28 cellular contexts compared by ENCODE assay signal in genomic region chr18:79826966-79827365, GRCh38. TPM values are rescaled to one million over a fixed set of nuclear protein-coding genes. Genes with fewer than 3 reads are reported as not detected.
DNase-seq lines count a peak whose midpoint lies in the region; ATAC-seq and TF ChIP-seq lines count a peak whose summit lies in the region.
"Had no signal": no experiment of that assay in that cellular context is flagged by ENCODE, and none has a peak within 500 bp of the region (broad histone marks: within the 10 kb centered on the region; RNA-seq: fewer than 3 reads in every experiment).

No MANE protein-coding gene starts in this region.

- no peak overlapping the region for H3K4me3 Mint-ChIP-seq in WTC11
- H3K4me3 Mint-ChIP-seq: activated CD4-positive, alpha-beta T cell treated with anti-CD3 and anti-CD28 coated beads for 36 hours; activated naive CD8-positive, alpha-beta T cell; activated T-helper 1 cell treated with anti-CD3 and anti-CD28 coated beads, Interleukin-12 subunit alpha, Interleukin-12 subunit beta, Interleukin-2, Interleukin-4 antibody, amounts not matched to agents 30 ng/mL and 10 ng/mL and 1 ng/mL, durations not matched to agents 14 hours and 24 hours and 36 hours; CD4-positive, CD25-positive, alpha-beta regulatory T cell had no signal

- POLR2A ChIA-PET in WTC11 (lab: Charles Lee) = no interaction called here

- no peaks in the 10 kb centered on the region for H3K9me2 ChIP-seq in DOHH2 (replicated peaks; ENCODE audit: control insufficient read depth, low read length)

- no peaks in the 10 kb centered on the region for H3K27me3 Mint-ChIP-seq in WTC11 (ENCODE audit: low read depth)
- H3K27me3 Mint-ChIP-seq: activated CD4-positive, alpha-beta T cell treated with anti-CD3 and anti-CD28 coated beads for 36 hours; activated naive CD8-positive, alpha-beta T cell; CD4-positive, CD25-positive, alpha-beta regulatory T cell had no signal

- no peaks in the 10 kb centered on the region; the same call in 1 of the 2 replicates for H3K9me3 ChIP-seq in DOHH2 (ENCODE audit: control insufficient read depth, insufficient read depth, low read length)
- H3K9me3 ChIP-seq in lower lobe of right lung = no peaks in the 10 kb centered on the region
- H3K9me3 ChIP-seq: heart right ventricle, psoas muscle, thoracic aorta had no signal

- intact Hi-C loops in lower lobe of right lung (cut with DNase I) = no loop called here

- no peaks in the 10 kb centered on the region for H3K4me1 Mint-ChIP-seq in WTC11
- H3K4me1 Mint-ChIP-seq: activated CD4-positive, alpha-beta T cell treated with anti-CD3 and anti-CD28 coated beads for 36 hours; CD4-positive, CD25-positive, alpha-beta regulatory T cell had no signal

- H3K27ac ChIP-seq in DOHH2 (ENCODE audit: low read depth, low read length) = no peak overlapping the region
- H3K27ac ChIP-seq in lower lobe of right lung = no peak overlapping the region
- H3K27ac ChIP-seq: dorsolateral prefrontal cortex, epithelial cell of prostate, psoas muscle, thoracic aorta had no signal

- no peaks in the 10 kb centered on the region; the same call in 1 of the 2 replicates for H3K36me3 Mint-ChIP-seq in WTC11
- H3K36me3 Mint-ChIP-seq: activated naive CD8-positive, alpha-beta T cell; CD4-positive, CD25-positive, alpha-beta regulatory T cell had no signal

- CTCF ChIA-PET in WTC11 (lab: Charles Lee) = interaction anchor here (0.5 to 1.6 kb wide), 6 partner anchors 9 to 225 kb away, joined by 3 to 9 read pairs (median 3); partner anchors contain the start of gene KCNG2

- no peaks in the 10 kb centered on the region for H4K20me1 ChIP-seq in DOHH2 (ENCODE audit: control insufficient read depth, insufficient read depth, low read depth, low read length)

- H3K4me3 ChIP-seq in DOHH2 (ENCODE audit: low read length) (no peak overlapping the region), lower lobe of right lung (no peak overlapping the region)
- H3K4me3 ChIP-seq: dorsolateral prefrontal cortex, heart right ventricle, psoas muscle, thoracic aorta had no signal

- peak; percentile 49 for ATAC-seq in HG03095 (IDR thresholded peaks at IDR 0.05; ENCODE audit: unreplicated experiment)
- ATAC-seq in WTC11 = peak; percentile 83
- no peak for ATAC-seq in lower lobe of right lung
- ATAC-seq: activated CD4-positive, alpha-beta T cell treated with anti-CD3 and anti-CD28 coated beads for 36 hours; heart right ventricle; left ventricle myocardium superior; psoas muscle had no signal

- peak; percentile 55 for DNase-seq in WTC11 (ENCODE audit: low spot score)
- peak; percentile 30 for DNase-seq in mesenteric fat pad (ENCODE audit: low spot score)
- DNase-seq in lower lobe of right lung = no peak
- no peak for DNase-seq in putamen (ENCODE audit: low spot score)
- DNase-seq in HuH-7.5 (ENCODE audit: low spot score) = no peak
- DNase-seq in mucosa of gallbladder (ENCODE audit: low spot score) = no peak
- DNase-seq: activated CD4-positive, alpha-beta T cell treated with anti-CD3 and anti-CD28 coated beads for 36 hours; CD4-positive, CD25-positive, alpha-beta regulatory T cell; central memory CD4-positive, alpha-beta T cell; dorsolateral prefrontal cortex; heart right ventricle; left ventricle myocardium superior; MV-4-11; NCI-H187; NCI-H226; NCI-H774; OCI-M1; psoas muscle; SHP77 treated with DMSO at 0.1 percent for 48 hours; stimulated activated CD4-positive, alpha-beta T cell treated with anti-CD3 and anti-CD28 coated beads, Interleukin-2, amount 100 ng/mL, for 24 hours; stimulated activated naive CD4-positive, alpha-beta T cell had no signal

- H3K27ac Mint-ChIP-seq in WTC11 = no peak overlapping the region
- H3K27ac Mint-ChIP-seq: activated CD4-positive, alpha-beta T cell treated with anti-CD3 and anti-CD28 coated beads for 36 hours; activated naive CD8-positive, alpha-beta T cell; activated T-helper 1 cell treated with anti-CD3 and anti-CD28 coated beads, Interleukin-12 subunit alpha, Interleukin-12 subunit beta, Interleukin-2, Interleukin-4 antibody, amounts not matched to agents 30 ng/mL and 10 ng/mL and 1 ng/mL, durations not matched to agents 14 hours and 24 hours and 36 hours; CD4-positive, CD25-positive, alpha-beta regulatory T cell had no signal

- no peaks in the 10 kb centered on the region for H3K36me3 ChIP-seq in DOHH2 (ENCODE audit: control insufficient read depth, low read length)
- no peaks in the 10 kb centered on the region for H3K36me3 ChIP-seq in lower lobe of right lung
- H3K36me3 ChIP-seq: heart right ventricle, thoracic aorta had no signal

- H3K27me3 ChIP-seq in DOHH2 (ENCODE audit: control insufficient read depth, low read length) (no peaks in the 10 kb centered on the region), lower lobe of right lung (ENCODE audit: low read depth) (no peaks in the 10 kb centered on the region)
- H3K27me3 ChIP-seq: dorsolateral prefrontal cortex had no signal

- peaks cover 3% of the 10 kb centered on the region for H3F3A ChIP-seq in DOHH2 (ENCODE audit: control insufficient read depth, insufficient read depth)

- no peaks in the 10 kb centered on the region for H3K79me2 ChIP-seq in DOHH2 (ENCODE audit: control insufficient read depth, low read length)

- H3K4me1 ChIP-seq in DOHH2 (ENCODE audit: control insufficient read depth, low read length) = peaks cover 33% of the 10 kb centered on the region
- no peaks in the 10 kb centered on the region for H3K4me1 ChIP-seq in lower lobe of right lung
- H3K4me1 ChIP-seq: heart right ventricle, psoas muscle had no signal

- no peaks in the 10 kb centered on the region; the same call in 1 of the 2 replicates for H3K9me3 Mint-ChIP-seq in WTC11
- H3K9me3 Mint-ChIP-seq: activated T-helper 1 cell treated with anti-CD3 and anti-CD28 coated beads, Interleukin-12 subunit alpha, Interleukin-12 subunit beta, Interleukin-2, Interleukin-4 antibody, amounts not matched to agents 30 ng/mL and 10 ng/mL and 1 ng/mL, durations not matched to agents 14 hours and 24 hours and 36 hours had no signal

- H3K4me2 ChIP-seq in DOHH2 (ENCODE audit: low read length) = no peak overlapping the region

- TF ChIP-seq CTCF in DOHH2 (IDR thresholded peaks at IDR 0.05; ENCODE audit: low read depth, low read length, poor library complexity, severe bottlenecking) (peak; percentile 72), WTC11 (IDR thresholded peaks at IDR 0.05) (no peak), lower lobe of right lung (IDR thresholded peaks at IDR 0.05) (no peak)

TF ChIP-seq in WTC11, 78 proteins besides CTCF, POLR2A, EP300 and RAD21 (continues in another document):
- TF ChIP-seq ATF3 (CRISPR knock-in tag; conservative IDR thresholded peaks at IDR 0.05) = no peak
- TF ChIP-seq ZNF396 (CRISPR knock-in tag; IDR thresholded peaks at IDR 0.05; ENCODE audit: borderline replicate concordance) = no peak
- TF ChIP-seq ZNF232 (CRISPR knock-in tag; IDR thresholded peaks at IDR 0.05) = no peak
- TF ChIP-seq GTF2I (CRISPR knock-in tag; conservative IDR thresholded peaks at IDR 0.05) = no peak
- no peak for TF ChIP-seq SP1 (CRISPR knock-in tag; conservative IDR thresholded peaks at IDR 0.05)
- TF ChIP-seq ZSCAN18 (CRISPR knock-in tag; IDR thresholded peaks at IDR 0.05) = no peak
- TF ChIP-seq TEAD4 (CRISPR knock-in tag; IDR thresholded peaks at IDR 0.05) = no peak
- TF ChIP-seq, protein P1, sequence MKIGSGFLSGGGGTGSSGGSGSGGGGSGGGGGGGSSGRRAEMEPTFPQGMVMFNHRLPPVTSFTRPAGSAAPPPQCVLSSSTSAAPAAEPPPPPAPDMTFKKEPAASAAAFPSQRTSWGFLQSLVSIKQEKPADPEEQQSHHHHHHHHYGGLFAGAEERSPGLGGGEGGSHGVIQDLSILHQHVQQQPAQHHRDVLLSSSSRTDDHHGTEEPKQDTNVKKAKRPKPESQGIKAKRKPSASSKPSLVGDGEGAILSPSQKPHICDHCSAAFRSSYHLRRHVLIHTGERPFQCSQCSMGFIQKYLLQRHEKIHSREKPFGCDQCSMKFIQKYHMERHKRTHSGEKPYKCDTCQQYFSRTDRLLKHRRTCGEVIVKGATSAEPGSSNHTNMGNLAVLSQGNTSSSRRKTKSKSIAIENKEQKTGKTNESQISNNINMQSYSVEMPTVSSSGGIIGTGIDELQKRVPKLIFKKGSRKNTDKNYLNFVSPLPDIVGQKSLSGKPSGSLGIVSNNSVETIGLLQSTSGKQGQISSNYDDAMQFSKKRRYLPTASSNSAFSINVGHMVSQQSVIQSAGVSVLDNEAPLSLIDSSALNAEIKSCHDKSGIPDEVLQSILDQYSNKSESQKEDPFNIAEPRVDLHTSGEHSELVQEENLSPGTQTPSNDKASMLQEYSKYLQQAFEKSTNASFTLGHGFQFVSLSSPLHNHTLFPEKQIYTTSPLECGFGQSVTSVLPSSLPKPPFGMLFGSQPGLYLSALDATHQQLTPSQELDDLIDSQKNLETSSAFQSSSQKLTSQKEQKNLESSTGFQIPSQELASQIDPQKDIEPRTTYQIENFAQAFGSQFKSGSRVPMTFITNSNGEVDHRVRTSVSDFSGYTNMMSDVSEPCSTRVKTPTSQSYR (CRISPR knock-in tag; IDR thresholded peaks at IDR 0.05) = no peak
- TF ChIP-seq NR1H2 (CRISPR knock-in tag; IDR thresholded peaks at IDR 0.05) = no peak
- no peak for TF ChIP-seq NR2C2 (CRISPR knock-in tag; IDR thresholded peaks at IDR 0.05)
- TF ChIP-seq FOXK1 (CRISPR knock-in tag; IDR thresholded peaks at IDR 0.05) = no peak

RNA-seq across cellular contexts. Expression of gene KCNG2, which starts 29.2 kb away (rescaled TPM):
- total RNA-seq in WTC11 (2021) (0.34 to 0.62 TPM (median 0.50 TPM) in 3 replicates), mesenteric fat pad (0.51 TPM), lower lobe of right lung (0.50 TPM), mucosa of gallbladder (not detected)
- total RNA-seq: activated CD4-positive, alpha-beta T cell treated with anti-CD3 and anti-CD28 coated beads for 36 hours; activated T-helper 1 cell treated with anti-CD3 and anti-CD28 coated beads, Interleukin-12 subunit alpha, Interleukin-12 subunit beta, Interleukin-2, Interleukin-4 antibody, amounts not matched to agents 30 ng/mL and 10 ng/mL and 1 ng/mL, durations not matched to agents 14 hours and 24 hours and 36 hours; CD4-positive, CD25-positive, alpha-beta regulatory T cell; HT-29; left ventricle myocardium superior had no signal

Comparison
In these comparisons a context has a peak if more than half of its experiments do, and no peak if none do; other contexts are left out.
1. ATAC-seq: peak in HG03095 (single experiment) and WTC11 (single experiment); none in lower lobe of right lung (0 of 2).
2. DNase-seq: peak in WTC11 (single experiment) and mesenteric fat pad (single experiment); none in lower lobe of right lung (single experiment), putamen (single experiment), HuH-7.5 (single experiment) and mucosa of gallbladder (single experiment).